Comparison of ENCODE assay signal across 8 cellular contexts in genomic region chr9:32552172-32552872, GRCh38. TPM values are rescaled to one million over a fixed set of nuclear protein-coding genes. Genes with fewer than 3 reads are reported as not detected.
A peak's percentile ranks its signal among the peaks of the same experiment; 100 is the strongest.
DNase-seq lines count a peak whose midpoint lies in the region; ATAC-seq and TF ChIP-seq lines count a peak whose summit lies in the region.

TSS of gene SMIM27 (plus strand) at chr9:32552327. CDS start at chr9:32552435, 108 bp downstream.
TSS of gene TOPORS (minus strand) at chr9:32552586. CDS start at chr9:32552436, 150 bp downstream.

- H3K4me3 ChIP-seq in muscle layer of colon (ENCODE audit: low read depth in 1 of 2, low read length in 2 of 2): peak within 1 kb of the TSS; percentile 83 to 96

- H3K9ac ChIP-seq in muscle layer of colon (ENCODE audit: low read length): peak within 1 kb of the TSS; percentile 97

- no peaks in the 10 kb centered on the region for H3K9me3 ChIP-seq in muscle layer of colon (ENCODE audit: low read length)

- no peaks in the 10 kb centered on the region for H3K27me3 ChIP-seq in muscle layer of colon (ENCODE audit: control insufficient read depth in 1 of 2, insufficient read depth in 2 of 2, low read length in 2 of 2)

- H3K36me3 ChIP-seq in muscle layer of colon (ENCODE audit: insufficient read depth, low read length): peaks cover 5% of the 10 kb centered on the region

- peak; percentile 93 for TF ChIP-seq POLR2A in erythroblast (IDR thresholded peaks at IDR 0.05; ENCODE audit: low read length)

- H3K4me1 ChIP-seq in muscle layer of colon (ENCODE audit: insufficient read depth, low read length): peaks cover 4% of the 10 kb centered on the region

- ATAC-seq in GM21737 (IDR thresholded peaks at IDR 0.05; ENCODE audit: unreplicated experiment): peak; percentile 66

- H3K27ac ChIP-seq in muscle layer of colon (ENCODE audit: low read depth, low read length): peak within 1 kb of the TSS; percentile 99

- peak; percentile 91 for DNase-seq in DMS79 treated with DMSO at 0.1 percent for 48 hours (lab: John Stamatoyannopoulos, UW)
- peak; percentile 91 for DNase-seq in KG1 (lab: John Stamatoyannopoulos, UW)
- DNase-seq in activated T-cell treated with anti-CD3 and anti-CD28 coated beads, Interleukin-2, amount 50 U/mL, for 1 hour: peak; percentile 91
- peak; percentile 95 to 96 for DNase-seq in erythroblast (lab: John Stamatoyannopoulos, UW)
- DNase-seq in stimulated activated CD8-positive, alpha-beta memory T cell treated with anti-CD3 and anti-CD28 coated beads, Interleukin-7, amount 100 ng/mL, for 24 hours (ENCODE audit: low read depth): peak; percentile 77

TF ChIP-seq in PFSK-1, 5 proteins besides CTCF, POLR2A, EP300 and RAD21:
- TF ChIP-seq REST (IDR thresholded peaks at IDR 0.05; ENCODE audit: insufficient read depth in 1 of 2, low read depth in 2 of 2, low read length in 2 of 2) (peak; percentile 10 to 17; a peak in 1 of 4 replicates), FOXP2 (optimal IDR thresholded peaks at IDR 0.05; ENCODE audit: borderline replicate concordance, extremely low read depth, extremely low read length, insufficient read depth) (no peak), TAF1 (IDR thresholded peaks at IDR 0.05; ENCODE audit: borderline replicate concordance, insufficient read depth, low read length) (peak; percentile 95), POLR2AphosphoS5 (IDR thresholded peaks at IDR 0.05; ENCODE audit: low read depth, low read length) (peak; percentile 79), SIN3A (IDR thresholded peaks at IDR 0.05; ENCODE audit: borderline replicate concordance, insufficient read depth, low read length) (peak; percentile 56; the same call in 1 of the 2 replicates)
TF ChIP-seq in PFSK-1: peak in this region for 4.

RNA-seq across cellular contexts. Expression of gene SMIM27, which starts in this region (rescaled TPM):
- polyA plus RNA-seq in PFSK-1 (2012; ENCODE audit: insufficient read length, low read depth): 7.6 TPM

RNA-seq across cellular contexts. Expression of gene TOPORS, which starts in this region (rescaled TPM):
- polyA plus RNA-seq in PFSK-1 (2012; ENCODE audit: insufficient read length, low read depth): 3.1 TPM

Comparison
In these comparisons a context has a peak if more than half of its experiments do, and no peak if none do; other contexts are left out.
1. Peak in every context shown above with its lines: DNase-seq, ATAC-seq, H3K4me3 ChIP-seq and H3K27ac ChIP-seq.